17 cellular contexts compared by ENCODE assay signal in the genomic region with DNA sequence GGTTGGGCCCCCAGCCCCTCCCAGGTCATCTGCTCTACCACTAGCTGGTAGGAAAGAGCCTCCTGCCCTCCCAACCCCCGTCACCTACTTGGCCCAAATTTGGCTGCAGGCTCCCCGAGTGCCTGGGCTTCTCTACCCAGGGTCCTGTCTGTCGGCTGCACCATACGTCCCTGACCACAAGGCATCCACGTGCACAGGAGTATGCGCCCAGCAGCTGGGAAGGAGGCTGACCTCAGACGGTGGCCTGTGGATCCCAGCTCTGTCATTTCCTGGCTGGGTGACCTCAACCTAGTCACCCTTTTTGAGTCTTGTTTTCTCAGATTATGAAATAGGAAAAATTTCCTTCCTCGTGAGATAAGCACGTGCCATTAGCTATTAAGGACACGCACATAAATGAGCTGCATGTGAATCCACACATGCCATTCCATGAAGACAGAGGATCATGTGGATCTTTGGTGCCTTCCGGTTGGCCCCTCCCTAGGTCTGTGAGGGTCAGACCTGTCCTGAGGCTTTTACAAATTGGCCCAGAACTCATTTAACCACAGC. TPM values are rescaled to one million over a fixed set of nuclear protein-coding genes. Genes with fewer than 3 reads are reported as not detected.
DNase-seq lines count a peak whose midpoint lies in the region; ATAC-seq, FAIRE-seq and TF ChIP-seq lines count a peak whose summit lies in the region.
"Had no signal": no experiment of that assay in that cellular context is flagged by ENCODE, and none has a peak within 500 bp of the region (broad histone marks: within the 10 kb centered on the region; RNA-seq: fewer than 3 reads in every experiment).

No MANE protein-coding gene starts in this region.

- H3K4me1 ChIP-seq in right lobe of liver (peaks cover 0 to 8% (median 0%) of the 10 kb centered on the region in 4 donors), aorta (ENCODE audit: control insufficient read depth in 1 of 2, insufficient read depth in 2 of 2, low read length in 2 of 2) (no peaks in the 10 kb centered on the region), esophagus squamous epithelium (peaks cover 0 to 22% (median 7%) of the 10 kb centered on the region in 3 donors), small intestine (ENCODE audit: control insufficient read depth in 2 of 2, insufficient read depth in 1 of 2, low read depth in 1 of 2, low read length in 1 of 2) (no peaks in the 10 kb centered on the region)

- DNase-seq in Right ventricle myocardium superior (no peak), cardiac septum (ENCODE audit: low spot score) (no peak), dermis blood vessel endothelial cell (peak; percentile 93), right lobe of liver (peak; percentile 64 to 71 (median 67)), aorta (peak in 1 of 2 donors; percentile 74), A172 (ENCODE audit: low spot score) (no peak), esophagus squamous epithelium (lab: John Stamatoyannopoulos, UW) (no peak), small intestine (no peak)
- DNase-seq: activated CD4-positive, alpha-beta T cell treated with anti-CD3 and anti-CD28 coated beads, Interleukin-2, amount 10 ng/mL, durations not matched to agents 7 days and 5 days; NCI-H1436; NCI-H82 had no signal

- H3K4me3 ChIP-seq in right lobe of liver (no peak overlapping the region), aorta (ENCODE audit: low read length in 2 of 2) (no peak overlapping the region), esophagus squamous epithelium (no peak overlapping the region), small intestine (ENCODE audit: low read depth in 1 of 2, low read length in 2 of 2) (no peak overlapping the region)
- H3K4me3 ChIP-seq: cardiac muscle cell, SJSA1, vagina had no signal

- TF ChIP-seq POLR2A in right lobe of liver (IDR thresholded peaks at IDR 0.05) (no peak), esophagus squamous epithelium (IDR thresholded peaks at IDR 0.05) (no peak)

- TF ChIP-seq CTCF in right lobe of liver (IDR thresholded peaks at IDR 0.05) (no peak), esophagus squamous epithelium (IDR thresholded peaks at IDR 0.05) (peak in 1 of 6 experiments; percentile 3)

- H3K27ac ChIP-seq in right lobe of liver, result peak overlapping the region in 1 of 3 donors; percentile 8
- no peak overlapping the region for H3K27ac ChIP-seq in aorta (ENCODE audit: low read depth in 1 of 2, low read length in 2 of 2)
- H3K27ac ChIP-seq in esophagus squamous epithelium, result peak overlapping the region in 2 of 4 donors; percentile 22 to 44
- H3K27ac ChIP-seq in small intestine (ENCODE audit: low read depth in 1 of 2, low read length in 1 of 2), result no peak overlapping the region
- H3K27ac ChIP-seq: cardiac muscle cell, SJSA1, vagina had no signal

- H3K27me3 ChIP-seq in right lobe of liver (no peaks in the 10 kb centered on the region), aorta (ENCODE audit: control insufficient read depth in 1 of 2, insufficient read depth in 2 of 2, low read length in 1 of 2) (no peaks in the 10 kb centered on the region), esophagus squamous epithelium (no peaks in the 10 kb centered on the region), small intestine (ENCODE audit: control insufficient read depth in 2 of 2, insufficient read depth in 2 of 2, low read length in 2 of 2) (no peaks in the 10 kb centered on the region)
- H3K27me3 ChIP-seq: cardiac muscle cell, SJSA1, vagina had no signal

- H3K36me3 ChIP-seq in right lobe of liver, result peaks cover 0 to 26% (median 8%) of the 10 kb centered on the region in 4 donors
- H3K36me3 ChIP-seq in aorta (ENCODE audit: control insufficient read depth in 1 of 2, insufficient read depth in 2 of 2, low read length in 1 of 2), result peaks cover 0 to 15% of the 10 kb centered on the region in 2 donors
- H3K36me3 ChIP-seq in esophagus squamous epithelium, result peaks cover 0 to 74% (median 27%) of the 10 kb centered on the region in 3 donors
- H3K36me3 ChIP-seq in small intestine (ENCODE audit: control insufficient read depth in 2 of 2, insufficient read depth in 2 of 2, low read length in 2 of 2), result peaks cover 8 to 30% of the 10 kb centered on the region in 2 donors
- H3K36me3 ChIP-seq: cardiac muscle cell had no signal

- 11% methylated on average over 9 of the region's 11 CpGs for WGBS in right lobe of liver (ENCODE audit: insufficient coverage, low coverage, low lambda C conversion rate, missing lambda C conversion rate)
- 69 to 73% methylated on average over 11 of the region's 11 CpGs for WGBS in aorta, 2 donors
- 74 to 79% methylated on average over 4 to 6 of the region's 11 CpGs for WGBS in esophagus squamous epithelium, 2 donors
- 63 to 67% (median 64%) methylated on average over 11 of the region's 11 CpGs for WGBS in small intestine, 3 donors

- peak; percentile 30 for ATAC-seq in Right ventricle myocardium superior (ENCODE audit: poor library complexity)
- peak; percentile 59 to 82 (median 72) for ATAC-seq in right lobe of liver
- peak; percentile 61 for ATAC-seq in aorta (ENCODE audit: low FRiP score)
- ATAC-seq: activated T-helper 17 cell treated with anti-CD3 and anti-CD28 coated beads, Interleukin-2, amount 50 U/mL, for 72 hours had no signal

- intact Hi-C loops in Right ventricle myocardium superior (cut with DNase I) (no loop called here), cardiac septum (cut with DNase I) (no loop called here), right lobe of liver (cut with DNase I) (no loop called here), aorta (cut with DNase I) (no loop called here), esophagus squamous epithelium (cut with DNase I) (no loop called here)

- H3K9me3 ChIP-seq in right lobe of liver (no peaks in the 10 kb centered on the region), aorta (ENCODE audit: control insufficient read depth, low read length) (no peaks in the 10 kb centered on the region), esophagus squamous epithelium (no peaks in the 10 kb centered on the region), small intestine (ENCODE audit: control insufficient read depth, low read depth) (no peaks in the 10 kb centered on the region)
- H3K9me3 ChIP-seq: SJSA1, vagina had no signal

- no peak for FAIRE-seq in small intestine (lab: Jason Lieb, UNC)
- FAIRE-seq: GM12892, H54 had no signal

RNA-seq across cellular contexts. Expression of a gene that starts 13.7 kb away (rescaled TPM):
- total RNA-seq in Right ventricle myocardium superior, result 14.2 TPM
- total RNA-seq in cardiac septum, result 11.2 TPM
- 58.4 and 75.4 TPM in 2 replicates for total RNA-seq in dermis blood vessel endothelial cell
- total RNA-seq in right lobe of liver, result 10 to 100 TPM; 25.6 to 41.8 (median 35.2) TPM
- 10 to 100 TPM; 19.1 to 36.4 TPM for total RNA-seq in aorta
- 10 to 100 TPM; 20.2 to 47.4 TPM for polyA plus RNA-seq in aorta
- total RNA-seq in A172 (2014; rRNA removed; shearing (Covaris generic)), result 37.1 and 45.0 TPM in 2 replicates
- 10 to 100 TPM; 23.9 to 44.3 (median 27.9) TPM for total RNA-seq in esophagus squamous epithelium
- 10 to 100 TPM; 30.8 to 48.4 (median 32.4) TPM for polyA plus RNA-seq in small intestine

RNA-seq across cellular contexts. Expression of a gene that starts 14.2 kb away (rescaled TPM):
- total RNA-seq in Right ventricle myocardium superior, result 17.7 TPM
- 17.9 TPM for total RNA-seq in cardiac septum
- total RNA-seq in dermis blood vessel endothelial cell, result 12.6 and 12.8 TPM in 2 replicates
- 10 to 100 TPM; 18.2 to 41.0 (median 26.4) TPM for total RNA-seq in right lobe of liver
- total RNA-seq in aorta, result 10 to 100 TPM; 31.9 to 38.2 TPM
- 10 to 100 TPM; 41.3 to 71.3 TPM for polyA plus RNA-seq in aorta
- total RNA-seq in A172 (2014; rRNA removed; shearing (Covaris generic)), result 10.8 and 41.9 TPM in 2 replicates
- total RNA-seq in esophagus squamous epithelium, result 10 to 100 TPM; 14.6 to 28.1 (median 20.7) TPM
- polyA plus RNA-seq in small intestine, result 10 to 100 TPM; 24.9 to 48.3 (median 41.6) TPM

RNA-seq across cellular contexts. Expression of a gene that starts 15.0 kb away (rescaled TPM):
- total RNA-seq in Right ventricle myocardium superior (12.9 TPM), cardiac septum (21.9 TPM), dermis blood vessel endothelial cell (27.2 and 33.9 TPM in 2 replicates), right lobe of liver (100 to 1,000 TPM in 4 of 6 experiments, 10 to 100 TPM in 2; 36.6 to 216 (median 124) TPM), aorta (10 to 100 TPM; 18.9 to 30.4 TPM), esophagus squamous epithelium (10 to 100 TPM; 19.8 to 29.2 (median 26.4) TPM)
- polyA plus RNA-seq in aorta (10 to 100 TPM; 23.1 to 82.0 TPM), small intestine (1,000 to 10,000 TPM in 1 of 3 donors, 100 to 1,000 TPM in 2; 352 to 1,038 (median 539) TPM)
- 34.7 and 45.9 TPM in 2 replicates for total RNA-seq in A172 (2014; rRNA removed; shearing (Covaris generic))

RNA-seq across cellular contexts. Expression of a gene that starts 15.1 kb away (rescaled TPM):
- 111 TPM for total RNA-seq in Right ventricle myocardium superior
- 125 TPM for total RNA-seq in cardiac septum
- 328 and 389 TPM in 2 replicates for total RNA-seq in dermis blood vessel endothelial cell
- total RNA-seq in right lobe of liver, result 10 to 100 TPM; 70.9 to 94.5 (median 83.9) TPM
- 100 to 1,000 TPM; 134 to 148 TPM for total RNA-seq in aorta
- polyA plus RNA-seq in aorta, result 10 to 100 TPM; 44.2 to 80.1 TPM
- 153 and 155 TPM in 2 replicates for total RNA-seq in A172 (2014; rRNA removed; shearing (Covaris generic))
- total RNA-seq in esophagus squamous epithelium, result 100 to 1,000 TPM in 3 of 4 donors, 10 to 100 TPM in 1; 98.9 to 146 (median 127) TPM
- polyA plus RNA-seq in small intestine, result 100 to 1,000 TPM; 137 to 165 (median 151) TPM

RNA-seq across cellular contexts. Expression of a gene that starts 44.4 kb away (rescaled TPM):
- total RNA-seq in Right ventricle myocardium superior (3.7 TPM), cardiac septum (6.3 TPM), dermis blood vessel endothelial cell (8.8 and 14.0 TPM in 2 replicates), right lobe of liver (1 to 10 TPM; 1.7 to 3.9 (median 2.0) TPM), aorta (10 to 100 TPM; 10.8 to 13.3 TPM), esophagus squamous epithelium (10 to 100 TPM in 2 of 4 donors, 1 to 10 TPM in 2; 4.4 to 22.7 (median 11.6) TPM)
- polyA plus RNA-seq in aorta (10 to 100 TPM; 14.0 to 14.4 TPM), small intestine (10 to 100 TPM; 10.1 to 15.9 (median 11.1) TPM)
- total RNA-seq in A172 (2014; rRNA removed; shearing (Covaris generic)), result not detected in 2 replicates

Comparison
In these comparisons a context has a peak if more than half of its experiments do, and no peak if none do; other contexts are left out.
1. DNase-seq: peak in dermis blood vessel endothelial cell (single experiment) and right lobe of liver (3 of 3); none in Right ventricle myocardium superior (single experiment), cardiac septum (single experiment), A172 (single experiment), esophagus squamous epithelium (single experiment) and small intestine (single experiment).
2. Peak in every context shown above with its lines, with median percentiles within 50 percentile points of each other: ATAC-seq.